17 cellular contexts compared by ENCODE assay signal in the genomic region with DNA sequence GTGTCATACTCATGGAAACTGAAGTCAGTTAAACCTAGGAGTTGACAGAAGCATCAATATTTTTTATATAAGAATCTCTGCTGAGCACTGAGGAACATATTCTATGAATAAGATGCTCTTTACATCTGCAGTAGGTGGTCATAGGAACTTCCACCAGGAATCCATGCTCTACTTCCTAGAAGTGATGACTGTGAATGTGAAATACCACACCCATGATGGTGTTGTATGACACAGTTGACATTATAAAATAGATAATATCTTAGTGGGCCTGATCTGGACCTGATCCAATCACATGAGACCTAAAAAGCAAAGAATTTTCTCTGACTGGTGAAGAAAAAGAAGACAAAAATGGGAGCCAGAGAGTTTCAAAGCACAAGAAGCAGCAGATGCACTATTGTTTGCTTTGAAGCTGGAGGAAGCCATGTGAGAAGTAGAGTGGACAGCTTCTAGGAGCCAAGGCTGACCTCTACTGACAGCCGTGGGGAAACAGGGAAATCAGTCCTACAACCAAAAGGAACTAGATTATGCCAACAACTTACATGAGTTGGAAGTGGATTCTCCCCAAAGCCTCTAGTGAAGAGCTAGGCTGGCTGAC.
A peak's percentile ranks its signal among the peaks of the same experiment; 100 is the strongest.
DNase-seq lines count a peak whose midpoint lies in the region; ATAC-seq and TF ChIP-seq lines count a peak whose summit lies in the region.
"Had no signal": no experiment of that assay in that cellular context is flagged by ENCODE, and none has a peak within 500 bp of the region (broad histone marks: within the 10 kb centered on the region; RNA-seq: fewer than 3 reads in every experiment).

No MANE protein-coding gene starts in this region.

- no peak overlapping the region for H3K4me3 ChIP-seq in Panc1 (ENCODE audit: low read depth in 2 of 2, low read length in 2 of 2)
- H3K4me3 ChIP-seq: cardiac muscle cell had no signal

- peaks cover 7 to 9% of the 10 kb centered on the region in 2 donors for H3K9me3 Mint-ChIP-seq in stimulated activated naive B cell treated with anti-CD40 and anti-IgM and Interleukin-4, amounts not matched to agents 10 μg/mL and 1 μg/mL and 100 μg/mL, for 72 hours

- H3K4me1 Mint-ChIP-seq in stimulated activated naive B cell treated with anti-CD40 and anti-IgM and Interleukin-4, amounts not matched to agents 10 μg/mL and 1 μg/mL and 100 μg/mL, for 72 hours: no peaks in the 10 kb centered on the region

- no peaks in the 10 kb centered on the region for H3K36me3 ChIP-seq in Panc1 (ENCODE audit: control insufficient read depth, insufficient read depth, low read length)
- H3K36me3 ChIP-seq: cardiac muscle cell had no signal

- peak; percentile 8 for TF ChIP-seq CTCF in GM13976 (IDR thresholded peaks at IDR 0.05; ENCODE audit: borderline replicate concordance, control extremely low read depth, extremely low read depth, insufficient read depth, missing control alignments)
- 0 out of 2 replicates have a peak, but pooled peaks have one; percentile 4 for TF ChIP-seq CTCF in Panc1 (IDR thresholded peaks at IDR 0.05)

- in situ Hi-C loops in GM13976 (cut with MboI; ENCODE audit: low sequenced_read_pairs, unreplicated experiment): no loop called here
- in situ Hi-C loops in Panc1 (cut with HindIII; ENCODE audit: low pct_unique_long_range_greater_than_20kb, low sequenced_read_pairs): no loop called here

- no TSS peak for BruUV-seq in Panc1 (replicated peaks; lab: Mats Ljungman, UMichigan)

- H3K4me1 ChIP-seq in Panc1 (ENCODE audit: control insufficient read depth, insufficient read depth, low read length): no peaks in the 10 kb centered on the region

- H3K36me3 Mint-ChIP-seq in stimulated activated naive B cell treated with anti-CD40 and anti-IgM and Interleukin-4, amounts not matched to agents 10 μg/mL and 1 μg/mL and 100 μg/mL, for 72 hours: peaks cover 0 to 3% of the 10 kb centered on the region in 2 donors
- H3K36me3 Mint-ChIP-seq: CD4-positive, CD25-positive, alpha-beta regulatory T cell had no signal

- peaks cover 0 to 3% of the 10 kb centered on the region in 2 donors for H3K27me3 Mint-ChIP-seq in stimulated activated naive B cell treated with anti-CD40 and anti-IgM and Interleukin-4, amounts not matched to agents 10 μg/mL and 1 μg/mL and 100 μg/mL, for 72 hours

- no peaks in the 10 kb centered on the region for H3K27me3 ChIP-seq in Panc1 (ENCODE audit: control insufficient read depth, insufficient read depth, low read length)
- H3K27me3 ChIP-seq: cardiac muscle cell had no signal

- ATAC-seq in Panc1: no peak
- ATAC-seq in stimulated activated naive B cell treated with anti-CD40 and anti-IgM and Interleukin-4, amounts not matched to agents 10 μg/mL and 1 μg/mL and 100 μg/mL, for 72 hours (replicated peaks): no peak
- ATAC-seq: left ventricle myocardium superior, right cardiac atrium had no signal

- no peak overlapping the region for H3K27ac ChIP-seq in Panc1 (ENCODE audit: low read length)
- H3K27ac ChIP-seq: cardiac muscle cell had no signal

- CTCF ChIA-PET in Panc1 (lab: Charles Lee): no interaction called here

- no peak overlapping the region for H3K4me3 Mint-ChIP-seq in stimulated activated naive B cell treated with anti-CD40 and anti-IgM and Interleukin-4, amounts not matched to agents 10 μg/mL and 1 μg/mL and 100 μg/mL, for 72 hours
- H3K4me3 Mint-ChIP-seq: neural crest cell had no signal

- DNase-seq in CD1c-positive myeloid dendritic cell (ENCODE audit: extremely low spot score) (peak; percentile 43), GM13976 (ENCODE audit: low spot score) (no peak), Panc1 (ENCODE audit: low read depth, low spot score) (no peak), foreskin melanocyte (peak; percentile 28), 8988T (no peak), cortex of kidney (lab: John Stamatoyannopoulos, UW) (no peak)
- no peak for DNase-seq in stimulated activated naive B cell treated with anti-CD40 and anti-IgM and Interleukin-4, amounts not matched to agents 10 μg/mL and 1 μg/mL and 100 μg/mL, for 72 hours
- DNase-seq: activated CD4-positive, alpha-beta T cell treated with anti-CD3 and anti-CD28 coated beads for 4 hours; activated effector memory CD4-positive, alpha-beta T cell treated with Interleukin-2 at 50 U/mL for 16 hours; left ventricle myocardium superior; NCI-H2107; right cardiac atrium; stimulated activated CD4-positive, alpha-beta T cell treated with anti-CD3 and anti-CD28 coated beads, Interleukin-4, amount 100 ng/mL, for 24 hours; stimulated activated naive CD4-positive, alpha-beta T cell had no signal

- intact Hi-C loops in Panc1 (cut with micrococcal nuclease; ENCODE audit: unreplicated experiment): no loop called here

- no peaks in the 10 kb centered on the region for H3K9me3 ChIP-seq in Panc1 (ENCODE audit: control insufficient read depth, insufficient read depth, low read depth, low read length)

- H3K27ac Mint-ChIP-seq in stimulated activated naive B cell treated with anti-CD40 and anti-IgM and Interleukin-4, amounts not matched to agents 10 μg/mL and 1 μg/mL and 100 μg/mL, for 72 hours: no peak overlapping the region
- H3K27ac Mint-ChIP-seq: CD4-positive, CD25-positive, alpha-beta regulatory T cell had no signal

- POLR2A ChIA-PET in Panc1 (lab: Charles Lee): no interaction called here

Comparison
In these comparisons a context has a peak if more than half of its experiments do, and no peak if none do; other contexts are left out.
1. DNase-seq: peak in CD1c-positive myeloid dendritic cell (single experiment) and foreskin melanocyte (single experiment); none in GM13976 (single experiment), Panc1 (single experiment), stimulated activated naive B cell treated with anti-CD40 and anti-IgM and Interleukin-4, amounts not matched to agents 10 μg/mL and 1 μg/mL and 100 μg/mL, for 72 hours (single experiment), 8988T (single experiment) and cortex of kidney (single experiment).